8 cellular contexts compared by ENCODE assay signal in the genomic region with DNA sequence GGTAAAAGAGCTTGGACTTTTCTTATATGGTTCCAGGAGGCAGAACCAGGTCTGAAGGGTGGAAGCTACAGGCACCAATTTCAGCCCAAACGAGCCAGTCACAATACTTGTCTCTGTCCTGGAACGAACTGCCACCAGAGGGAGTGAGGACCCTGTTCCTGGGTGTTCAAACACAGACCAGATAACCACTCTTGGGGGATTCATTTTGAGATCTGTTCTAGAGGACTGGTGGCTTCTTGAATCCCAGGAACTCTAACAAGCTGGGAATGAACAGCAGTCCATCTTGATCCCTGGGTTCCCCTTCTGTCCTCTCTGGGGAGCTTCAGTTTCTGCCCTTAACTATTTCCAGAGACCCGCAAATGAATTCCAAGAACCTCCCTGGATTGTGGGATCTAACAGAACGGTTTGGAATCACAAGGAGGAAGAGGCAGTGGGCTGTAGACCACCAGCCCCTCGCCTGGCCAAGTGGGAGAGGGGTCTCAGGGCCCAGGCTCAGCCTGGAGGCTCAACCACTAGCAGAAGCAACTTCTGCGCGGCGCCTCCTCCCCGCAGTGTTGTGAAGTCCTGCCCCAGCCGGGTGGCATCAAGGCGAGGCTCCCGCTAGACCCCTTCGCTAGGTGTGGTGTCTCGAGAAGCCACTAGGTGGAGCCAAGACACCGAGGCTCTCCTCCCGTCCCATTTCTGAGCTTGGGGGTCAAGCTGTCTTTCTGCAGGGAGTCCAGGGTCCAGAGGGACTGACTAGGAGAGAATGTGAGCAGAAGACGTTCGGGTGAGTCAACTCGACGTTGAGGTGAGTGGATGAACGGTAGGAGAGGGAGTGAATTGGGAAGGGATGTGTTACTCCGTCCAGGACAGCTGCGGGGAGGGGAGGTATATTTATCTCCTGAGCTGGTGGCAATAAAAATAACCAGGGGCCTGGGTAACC. TPM values are rescaled to one million over a fixed set of nuclear protein-coding genes. Genes with fewer than 3 reads are reported as not detected.
DNase-seq lines count a peak whose midpoint lies in the region; ATAC-seq and TF ChIP-seq lines count a peak whose summit lies in the region.

No MANE protein-coding gene starts in this region.

- 2 to 5% methylated on average over 16 to 23 of the region's 23 CpGs for WGBS in endodermal cell (ENCODE audit: insufficient coverage in 1 of 2, insufficient read length in 1 of 2), 2 experiments

- peak overlapping the region; percentile 38 for H3K4me3 Mint-ChIP-seq in endodermal cell
- H3K4me3 Mint-ChIP-seq in mesothelial cell of epicardium, result peak overlapping the region; percentile 74

- H3K27me3 ChIP-seq in HUES6 (ENCODE audit: control insufficient read depth, insufficient read depth, low read length), result no peaks in the 10 kb centered on the region
- H3K27me3 ChIP-seq in NT2/D1 (ENCODE audit: insufficient read depth, insufficient read length), result no peaks in the 10 kb centered on the region
- peaks cover 6% of the 10 kb centered on the region for H3K27me3 ChIP-seq in endodermal cell (ENCODE audit: control insufficient read depth, insufficient read depth, low read length, poor library complexity, severe bottlenecking)

- no peaks in the 10 kb centered on the region for H3K9me3 ChIP-seq in HUES6 (ENCODE audit: control insufficient read depth, insufficient read depth, low read depth, low read length)
- H3K9me3 ChIP-seq in NT2/D1 (ENCODE audit: insufficient read depth, low read length), result no peaks in the 10 kb centered on the region
- H3K9me3 ChIP-seq in endodermal cell (ENCODE audit: control insufficient read depth, low read length), result no peaks in the 10 kb centered on the region

- H3K36me3 Mint-ChIP-seq in endodermal cell (ENCODE audit: low read depth) (no peaks in the 10 kb centered on the region), mesothelial cell of epicardium (peaks cover under 1% of the 10 kb centered on the region)

- H3K27ac ChIP-seq in HUES6 (ENCODE audit: low read depth, low read length) (no peak overlapping the region; the same call in 1 of the 2 replicates), endodermal cell (ENCODE audit: low read depth, low read length) (peak overlapping the region; percentile 37)

- H3K27me3 Mint-ChIP-seq in endodermal cell (ENCODE audit: insufficient read depth) (peaks cover 32% of the 10 kb centered on the region), mesothelial cell of epicardium (ENCODE audit: low read depth) (no peaks in the 10 kb centered on the region)

- ATAC-seq in HG03196 (IDR thresholded peaks at IDR 0.05; ENCODE audit: unreplicated experiment), result no peak

- peaks cover 54% of the 10 kb centered on the region for H3K4me1 ChIP-seq in HUES6 (ENCODE audit: control insufficient read depth, insufficient read depth, low read length)
- H3K4me1 ChIP-seq in NT2/D1 (ENCODE audit: insufficient read depth, insufficient read length), result peaks cover 34% of the 10 kb centered on the region
- peaks cover 22% of the 10 kb centered on the region for H3K4me1 ChIP-seq in endodermal cell (ENCODE audit: control insufficient read depth, insufficient read depth, low read length)

- DNase-seq in GM10248 (ENCODE audit: extremely low spot score) (peak; percentile 87), NT2/D1 (ENCODE audit: low read depth, low spot score) (peak; percentile 90), endodermal cell (peak; percentile 97), mesothelial cell of epicardium (ENCODE audit: low spot score in 2 of 2, unreplicated experiment in 2 of 2) (peak in 1 of 2 experiments; percentile 87)
- peak; percentile 46 to 59 (median 55) for DNase-seq in activated CD8-positive, alpha-beta memory T cell treated with anti-CD3 and anti-CD28 coated beads for 48 hours (ENCODE audit: low read depth in 2 of 3, low spot score in 2 of 3)
- DNase-seq in stimulated activated CD8-positive, alpha-beta memory T cell treated with anti-CD3 and anti-CD28 coated beads, Interleukin-2, amount 100 ng/mL, for 48 hours (ENCODE audit: low read depth in 2 of 2), result peak; percentile 55 to 64

- no peaks in the 10 kb centered on the region for H3K9me3 Mint-ChIP-seq in endodermal cell
- no peaks in the 10 kb centered on the region for H3K9me3 Mint-ChIP-seq in mesothelial cell of epicardium

- CTCF ChIA-PET in GM10248 (lab: Yijun Ruan, JAX), result interaction anchor here (0.6 to 25.5 kb wide), 55 partner anchors 12 to 257 kb away, joined by 3 to 597 read pairs (median 4); a partner anchor contains a TSS

- H3K4me3 ChIP-seq in HUES6 (ENCODE audit: low read depth, low read length) (peak overlapping the region; percentile 58), NT2/D1 (ENCODE audit: insufficient read length, low read depth) (peak overlapping the region; percentile 28), endodermal cell (ENCODE audit: low read length) (peak overlapping the region; percentile 71)

- H3K36me3 ChIP-seq in HUES6 (ENCODE audit: control insufficient read depth, insufficient read depth, low read length), result no peaks in the 10 kb centered on the region
- no peaks in the 10 kb centered on the region for H3K36me3 ChIP-seq in NT2/D1 (ENCODE audit: insufficient read depth, insufficient read length, low read length)
- H3K36me3 ChIP-seq in endodermal cell (ENCODE audit: control insufficient read depth, insufficient read depth, low read length), result no peaks in the 10 kb centered on the region

- H3K4me1 Mint-ChIP-seq in endodermal cell, result peaks cover 47% of the 10 kb centered on the region
- peaks cover 55% of the 10 kb centered on the region for H3K4me1 Mint-ChIP-seq in mesothelial cell of epicardium

- POLR2A ChIA-PET in GM10248 (lab: Yijun Ruan, JAX), result interaction anchor here (0.5 kb wide), 1 partner anchor 14 kb away, joined by 3 read pairs; no protein-coding TSS in a partner anchor

- TF ChIP-seq CTCF in GM10248 (IDR thresholded peaks at IDR 0.05; ENCODE audit: control extremely low read depth, extremely low read depth, low read depth, missing control alignments) (peak; percentile 87), endodermal cell (conservative IDR thresholded peaks at IDR 0.05) (peak; percentile 79), mesothelial cell of epicardium (IDR thresholded peaks at IDR 0.05; ENCODE audit: unreplicated experiment) (peak; percentile 92)

- H3K9ac ChIP-seq in HUES6 (ENCODE audit: low read length) (peak overlapping the region; percentile 60), NT2/D1 (ENCODE audit: insufficient read length, low read depth) (peak overlapping the region; percentile 81), endodermal cell (ENCODE audit: extremely low read depth, low read length, poor library complexity, severe bottlenecking) (no peak overlapping the region)

- H3K27ac Mint-ChIP-seq in endodermal cell, result peak overlapping the region; percentile 55
- peak overlapping the region; percentile 94 for H3K27ac Mint-ChIP-seq in mesothelial cell of epicardium

RNA-seq across cellular contexts. Expression of a gene that starts 12.1 kb away (rescaled TPM):
- 100 to 1,000 TPM in 1 of 2 donors, 10 to 100 TPM in 1; 65.8 to 103 TPM for total RNA-seq in endodermal cell
- polyA plus RNA-seq in endodermal cell (2013, experiment 1 of 2), result 271 TPM
- polyA plus RNA-seq in endodermal cell (2013, experiment 2 of 2), result 261 TPM
- total RNA-seq in mesothelial cell of epicardium, result 53.8 to 56.9 TPM (median 56.8 TPM) in 3 replicates

RNA-seq across cellular contexts. Expression of a gene that starts 16.1 kb away (rescaled TPM):
- total RNA-seq in endodermal cell, result 100 to 1,000 TPM; 243 to 780 TPM
- polyA plus RNA-seq in endodermal cell (2013, experiment 1 of 2), result 435 TPM
- polyA plus RNA-seq in endodermal cell (2013, experiment 2 of 2), result 409 TPM
- total RNA-seq in mesothelial cell of epicardium, result 676 to 704 TPM (median 686 TPM) in 3 replicates

RNA-seq across cellular contexts. Expression of a gene that starts 39.0 kb away (rescaled TPM):
- total RNA-seq in endodermal cell (10 to 100 TPM; 25.9 to 35.5 TPM), mesothelial cell of epicardium (36.9 to 39.2 TPM (median 39.0 TPM) in 3 replicates)
- 36.0 TPM for polyA plus RNA-seq in endodermal cell (2013, experiment 1 of 2)
- 33.1 TPM for polyA plus RNA-seq in endodermal cell (2013, experiment 2 of 2)

RNA-seq across cellular contexts. Expression of a gene that starts 39.3 kb away (rescaled TPM):
- total RNA-seq in endodermal cell (10 to 100 TPM; 37.2 to 39.9 TPM), mesothelial cell of epicardium (37.3 to 41.9 TPM (median 39.3 TPM) in 3 replicates)
- 31.9 TPM for polyA plus RNA-seq in endodermal cell (2013, experiment 1 of 2)
- polyA plus RNA-seq in endodermal cell (2013, experiment 2 of 2), result 32.0 TPM

RNA-seq across cellular contexts. Expression of a gene that starts 47.4 kb away (rescaled TPM):
- total RNA-seq in endodermal cell (under 1 TPM in 1 of 2 donors, not detected in 1; 0.31 TPM), mesothelial cell of epicardium (0.54 to 0.85 TPM (median 0.78 TPM) in 3 replicates)
- polyA plus RNA-seq in endodermal cell (2013, experiment 1 of 2), result 1.6 TPM
- polyA plus RNA-seq in endodermal cell (2013, experiment 2 of 2), result 0.83 TPM
